ENCODE assay signal across 14 cellular contexts in genomic region chr5:115758356-115758755, GRCh38. TPM values are rescaled to one million over a fixed set of nuclear protein-coding genes. Genes with fewer than 3 reads are reported as not detected.
A peak's percentile ranks its signal among the peaks of the same experiment; 100 is the strongest.
DNase-seq lines count a peak whose midpoint lies in the region; ATAC-seq, FAIRE-seq and TF ChIP-seq lines count a peak whose summit lies in the region.
"Had no signal": no experiment of that assay in that cellular context is flagged by ENCODE, and none has a peak within 500 bp of the region (broad histone marks: within the 10 kb centered on the region; RNA-seq: fewer than 3 reads in every experiment).

No MANE protein-coding gene starts in this region.

- no peak for TF ChIP-seq RAD21 in GM12878 (IDR thresholded peaks at IDR 0.05; ENCODE audit: insufficient read depth, low read depth, low read length)

- CTCF ChIA-PET in GM12878 (lab: Yijun Ruan, JAX) (interaction anchor here (0.9 to 1.4 kb wide), 2 partner anchors 10 to 14 kb away, joined by 3 to 4 read pairs; no protein-coding TSS in a partner anchor), A673 (lab: Charles Lee) (no interaction called here)

- POLR2A ChIA-PET in GM12878 (lab: Charles Lee) (interaction anchor here (0.6 kb wide), 1 partner anchor 448 kb away, joined by 4 read pairs; no protein-coding TSS in a partner anchor), A673 (lab: Charles Lee; ENCODE audit: low non-redundant PET) (no interaction called here)

- H2AFZ ChIP-seq in GM12878 (ENCODE audit: control insufficient read depth, low read depth, low read length), result no peak overlapping the region

- FAIRE-seq in GM12878 (lab: Jason Lieb, UNC), result no peak
- FAIRE-seq: frontal cortex, H54 had no signal

- peak; percentile 57 for ATAC-seq in GM19043 (IDR thresholded peaks at IDR 0.05; ENCODE audit: low read depth, unreplicated experiment)
- ATAC-seq in HG02885 (IDR thresholded peaks at IDR 0.05; ENCODE audit: poor library complexity, unreplicated experiment), result peak; percentile 73
- peak; percentile 32 for ATAC-seq in GM12878
- no peak for ATAC-seq in left cardiac atrium
- ATAC-seq: mucosa of descending colon had no signal

- intact Hi-C loops in GM12878 (cut with micrococcal nuclease; ENCODE audit: unreplicated experiment) (no loop called here), left cardiac atrium (cut with DNase I) (no loop called here), A673 (cut with micrococcal nuclease; ENCODE audit: unreplicated experiment) (no loop called here)

- BruUV-seq in GM12878 (replicated peaks; lab: Mats Ljungman, UMichigan) (no TSS peak), A673 (replicated peaks; lab: Mats Ljungman, UMichigan) (no TSS peak)

- no peak for TF ChIP-seq POLR2A in GM12878 (IDR thresholded peaks at IDR 0.05; ENCODE audit: low read depth, low read length)

- no peaks in the 10 kb centered on the region; the same call in 2 of the 3 replicates for H3K9me3 ChIP-seq in GM12878 (replicated peaks; ENCODE audit: control insufficient read depth, insufficient read depth, low read length)
- no peaks in the 10 kb centered on the region for H3K9me3 ChIP-seq in A673 (ENCODE audit: low read depth, low read length, poor library complexity, severe bottlenecking)
- H3K9me3 ChIP-seq: mucosa of descending colon, spleen had no signal

- RAD21 ChIA-PET in GM12878 (lab: Charles Lee; ENCODE audit: unreplicated experiment), result no interaction called here

- H3K4me3 ChIP-seq in GM12878 (no peak overlapping the region), A673 (ENCODE audit: low read depth, low read length, poor library complexity, severe bottlenecking) (no peak overlapping the region)
- H3K4me3 ChIP-seq: mucosa of descending colon, spleen had no signal

- no peaks in the 10 kb centered on the region for H3K27me3 ChIP-seq in GM12878 (replicated peaks in 1 of 2; ENCODE audit: control insufficient read depth in 2 of 2, insufficient read depth in 2 of 2, low read length in 1 of 2)
- H3K27me3 ChIP-seq in A673 (replicated peaks; ENCODE audit: insufficient read depth, low read depth, low read length, poor library complexity), result no peaks in the 10 kb centered on the region

- no peak for TF ChIP-seq EP300 in GM12878 (IDR thresholded peaks at IDR 0.05; ENCODE audit: borderline replicate concordance in 1 of 2, control insufficient read depth in 1 of 2, low read depth in 2 of 2, low read length in 2 of 2)

- in situ Hi-C loops in Caki2 (cut with HindIII; ENCODE audit: low pct_unique_long_range_greater_than_20kb, low sequenced_read_pairs), result no loop called here
- in situ Hi-C loops in GM12878 (cut with MboI), result no loop called here

- TF ChIP-seq CTCF in GM12878 (IDR thresholded peaks at IDR 0.05 in 2 of 3, conservative IDR thresholded peaks at IDR 0.05 in 1 of 3; ENCODE audit: control insufficient read depth in 2 of 3, extremely low read depth in 1 of 3, insufficient read depth in 1 of 3, low read depth in 3 of 3, low read length in 3 of 3) (no peak), A673 (conservative IDR thresholded peaks at IDR 0.05; ENCODE audit: low read depth, low read length) (no peak)

- WGBS in GM12878 (ENCODE audit: insufficient coverage, insufficient replicate concordance, low lambda C conversion rate, missing lambda C conversion rate), result 1% methylated on average over 5 of the region's 5 CpGs

- H3K27ac ChIP-seq in GM12878 (ENCODE audit: control insufficient read depth, insufficient read depth), result no peak overlapping the region
- no peak overlapping the region for H3K27ac ChIP-seq in A673 (ENCODE audit: low read depth, low read length, poor library complexity, severe bottlenecking)
- H3K27ac ChIP-seq: spleen had no signal

- H3K36me3 ChIP-seq in GM12878 (ENCODE audit: control insufficient read depth in 2 of 2, insufficient read depth in 2 of 2, low read length in 1 of 2), result no peaks in the 10 kb centered on the region
- no peaks in the 10 kb centered on the region for H3K36me3 ChIP-seq in A673 (ENCODE audit: insufficient read depth, low read length, poor library complexity, severe bottlenecking)
- H3K36me3 ChIP-seq: spleen had no signal

- H3K4me1 ChIP-seq in GM12878 (ENCODE audit: control insufficient read depth, insufficient read depth, low read length), result no peaks in the 10 kb centered on the region
- H3K4me1 ChIP-seq in A673 (ENCODE audit: insufficient read depth, low read length, poor library complexity, severe bottlenecking), result no peaks in the 10 kb centered on the region
- H3K4me1 ChIP-seq: spleen had no signal

- no peaks in the 10 kb centered on the region for H3K79me2 ChIP-seq in GM12878 (ENCODE audit: control insufficient read depth, insufficient read depth, low read length)

- DNase-seq in Caki2 (ENCODE audit: low read depth), result peak; percentile 26
- DNase-seq in GM12878 (ENCODE audit: low read depth, low spot score), result peak; percentile 7
- DNase-seq in left cardiac atrium, result no peak
- DNase-seq in 8988T, result no peak
- DNase-seq in NCI-H526 (lab: John Stamatoyannopoulos, UW), result no peak
- no peak for DNase-seq in A673 (ENCODE audit: low spot score)
- DNase-seq: activated naive CD8-positive, alpha-beta T cell treated with anti-CD3 and anti-CD28 coated beads, Interleukin-2, amount 10 ng/mL, durations not matched to agents 7 days and 5 days; endodermal cell; mucosa of descending colon; spleen had no signal

- H3K4me2 ChIP-seq in GM12878 (ENCODE audit: control insufficient read depth, insufficient read depth), result no peak overlapping the region

- H4K20me1 ChIP-seq in GM12878 (ENCODE audit: control insufficient read depth, insufficient read depth), result no peaks in the 10 kb centered on the region

- SMC1A ChIA-PET in GM12878 (lab: Charles Lee; ENCODE audit: uncharacterized antibody, unreplicated experiment), result interaction anchor here (1.7 to 2.0 kb wide), 2 partner anchors 8 to 16 kb away, joined by 3 to 6 read pairs; no protein-coding TSS in a partner anchor

- H3K9ac ChIP-seq in GM12878 (ENCODE audit: control insufficient read depth, insufficient read depth, low read length), result no peak overlapping the region

TF ChIP-seq in GM12878, 131 proteins besides CTCF, POLR2A, EP300 and RAD21 (continues in another document):
- TF ChIP-seq SRF (IDR thresholded peaks at IDR 0.05; ENCODE audit: low read depth in 2 of 2, low read length in 2 of 2), result no peak
- no peak for TF ChIP-seq NFIC (IDR thresholded peaks at IDR 0.05; ENCODE audit: low read depth, low read length)
- no peak for TF ChIP-seq DPF2 (IDR thresholded peaks at IDR 0.05)
- TF ChIP-seq SUZ12 (IDR thresholded peaks at IDR 0.05; ENCODE audit: unreplicated experiment), result no peak
- no peak for TF ChIP-seq ZNF622 (IDR thresholded peaks at IDR 0.05)
- no peak for TF ChIP-seq TAF1 (IDR thresholded peaks at IDR 0.05; ENCODE audit: borderline replicate concordance, low read depth, low read length)
- TF ChIP-seq ZBTB40 (IDR thresholded peaks at IDR 0.05; ENCODE audit: borderline replicate concordance), result no peak
- TF ChIP-seq IRF4 (IDR thresholded peaks at IDR 0.05; ENCODE audit: low read depth, low read length), result no peak
- no peak for TF ChIP-seq PML (IDR thresholded peaks at IDR 0.05; ENCODE audit: low read length)

RNA-seq across cellular contexts. Expression of gene CDO1, which starts 58.1 kb away (rescaled TPM):
- total RNA-seq in Caki2 (2014; rRNA removed; shearing (Covaris generic); ENCODE audit: low replicate concordance), result not detected in 2 replicates
- total RNA-seq in GM12878 (2013; cell fraction: nucleolus; rRNA removed), result not detected in 2 replicates
- total RNA-seq in GM12878 (2014; rRNA removed) (not detected in 2 replicates), GM12878 (2014; rRNA removed; fragmentation: Illumina TruSeq; extraction: Trizol) (not detected in 2 replicates), GM12878 (2021) (not detected in 2 replicates), left cardiac atrium (10 to 100 TPM; 12.9 to 41.4 TPM), A673 (2021) (1.5 and 3.2 TPM in 2 replicates)
- polyA plus RNA-seq in GM12878 (2011; ENCODE audit: low read depth), result not detected
- polyA plus RNA-seq in GM12878 (2011; rRNA removed) (not detected in 2 replicates), GM12878 (2014; fragmentation: Illumina TruSeq; extraction: Trizol) (not detected in 2 replicates), GM12878 (2014; fragmentation: Nextera tagmentation; extraction: Ambion mirVana) (under 1 TPM in 1 of 2 experiments, not detected in 1; 0.05 TPM), GM12878 (2014; rRNA removed) (not detected in 2 replicates), GM12878 (2016; fragmentation: Nextera tagmentation; extraction: Ambion mirVana) (not detected)
- not detected in 2 replicates for polyA plus RNA-seq in GM12878 (2011; cell fraction: cytosol; rRNA removed)
- 0.18 TPM in 1 of 2 replicates, not detected in the other for polyA plus RNA-seq in GM12878 (2011; cell fraction: nucleus; rRNA removed)
- polyA plus RNA-seq in GM12878 (2012), result not detected in 2 replicates
- not detected in 2 replicates for polyA minus RNA-seq in GM12878 (2011; rRNA and poly(A)+ RNA removed)
- not detected in 2 replicates for polyA minus RNA-seq in GM12878 (2011; cell fraction: cytosol; rRNA and poly(A)+ RNA removed)
- polyA minus RNA-seq in GM12878 (2011; cell fraction: nucleus; rRNA and poly(A)+ RNA removed), result not detected in 2 replicates

Comparison
In these comparisons a context has a peak if more than half of its experiments do, and no peak if none do; other contexts are left out.
1. DNase-seq: peak in Caki2 (single experiment) and GM12878 (single experiment); none in left cardiac atrium (single experiment), 8988T (single experiment), NCI-H526 (0 of 2) and A673 (single experiment).
2. ATAC-seq: peak in GM19043 (single experiment), HG02885 (single experiment) and GM12878 (single experiment); none in left cardiac atrium (0 of 2).